ENCODE assay signal across 24 cellular contexts in genomic region chr7:20144801-20145200, GRCh38.
"Had no signal": no experiment of that assay in that cellular context is flagged by ENCODE, and none has a peak within 500 bp of the region (broad histone marks: within the 10 kb centered on the region; RNA-seq: fewer than 3 reads in every experiment).

No MANE protein-coding gene starts in this region.

- H3K4me1 ChIP-seq: gastrocnemius medialis, parathyroid adenoma, right lobe of liver, thyroid gland had no signal

- H2AFZ ChIP-seq: parathyroid adenoma had no signal

- H3K27me3 ChIP-seq: gastrocnemius medialis, neutrophil, right lobe of liver, thyroid gland had no signal

- H3K79me2 ChIP-seq: parathyroid adenoma had no signal

- DNase-seq: dermis blood vessel endothelial cell; effector memory CD4-positive, alpha-beta T cell; erythroblast; gastrocnemius medialis; head of caudate nucleus; kidney; mesenchymal stem cell; mucosa of descending colon; naive B cell; right lobe of liver; stimulated activated CD4-positive, alpha-beta T cell treated with anti-CD3 and anti-CD28 coated beads, Interleukin-12 subunit alpha, Interleukin-12 subunit beta, amount 100 ng/mL, for 4 hours; stimulated activated CD4-positive, alpha-beta T cell treated with anti-CD3 and anti-CD28 coated beads, Interleukin-1b, Interleukin-23, amount 100 ng/mL, for 48 hours; stimulated activated CD4-positive, alpha-beta T cell treated with anti-CD3 and anti-CD28 coated beads, Interleukin-4, amount 100 ng/mL, for 1 hour; stimulated activated CD8-positive, alpha-beta memory T cell treated with anti-CD3 and anti-CD28 coated beads, Interleukin-4, amount 100 ng/mL, for 48 hours; stimulated activated naive CD4-positive, alpha-beta T cell; stimulated activated naive CD8-positive, alpha-beta T cell treated with anti-CD3 and anti-CD28 coated beads, Interleukin-15, amount 100 ng/mL, for 72 hours; thyroid gland; trophoblast cell had no signal

- FAIRE-seq: endothelial cell of umbilical vein, kidney had no signal

- H3K27ac ChIP-seq: coronary artery, gastrocnemius medialis, neutrophil, parathyroid adenoma, right lobe of liver, thyroid gland had no signal

- H3K36me3 ChIP-seq: gastrocnemius medialis, neutrophil, right lobe of liver, thyroid gland had no signal

- H3K4me3 ChIP-seq: coronary artery, gastrocnemius medialis, lung, mucosa of descending colon, right lobe of liver, smooth muscle cell, thyroid gland had no signal

- H3K9ac ChIP-seq: parathyroid adenoma had no signal

- H3K9me3 ChIP-seq: gastrocnemius medialis, mucosa of descending colon, neutrophil, right lobe of liver, thyroid gland had no signal

- H3K4me2 ChIP-seq: smooth muscle cell had no signal
